In the genomic region with DNA sequence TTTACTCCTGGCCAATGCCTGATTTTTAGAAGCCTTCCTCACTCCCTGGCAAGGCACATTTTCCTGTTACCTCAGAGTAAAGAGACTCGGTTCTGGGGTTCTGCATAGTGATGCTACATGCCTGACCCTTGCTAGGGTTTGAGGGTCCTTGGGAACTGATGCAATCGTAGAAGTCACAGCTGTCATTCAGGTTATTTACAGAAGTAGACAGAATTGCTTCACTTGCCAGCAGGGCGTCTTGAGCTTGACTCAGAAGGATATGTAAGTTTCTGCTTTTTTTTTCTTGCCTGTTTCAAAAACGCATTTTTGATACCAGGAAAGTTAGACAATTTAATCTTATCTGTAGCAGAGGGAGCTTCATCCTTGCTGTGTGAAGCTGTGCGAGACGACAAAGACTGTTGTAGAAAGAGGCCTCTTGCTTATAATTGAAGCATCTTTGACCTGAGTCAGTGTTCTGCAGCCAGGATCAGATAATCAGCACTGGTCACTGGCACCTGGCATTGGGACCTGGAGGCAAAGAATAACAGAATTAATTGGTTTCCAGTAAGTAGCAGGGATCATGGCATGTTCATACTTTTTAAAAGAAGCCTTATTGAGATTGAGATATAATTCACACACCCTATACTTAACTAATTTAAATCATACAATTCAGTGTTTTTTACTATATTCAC, we compare ENCODE assay signal across 16 cellular contexts.
"Had no signal": no experiment of that assay in that cellular context is flagged by ENCODE, and none has a peak within 500 bp of the region (broad histone marks: within the 10 kb centered on the region; RNA-seq: fewer than 3 reads in every experiment).

No MANE protein-coding gene starts in this region.

- H3K4me1 Mint-ChIP-seq: activated CD4-positive, alpha-beta T cell treated with anti-CD3 and anti-CD28 coated beads, Interleukin-2, amount 10 ng/mL, durations not matched to agents 7 days and 5 days; activated naive CD4-positive, alpha-beta T cell treated with anti-CD3 and anti-CD28 coated beads, Interleukin-2, amount 10 ng/mL, durations not matched to agents 7 days and 5 days; brain; central memory CD8-positive, alpha-beta T cell; naive B cell; stimulated activated effector memory CD8-positive, alpha-beta T cell treated with anti-CD3 and anti-CD28 coated beads, Interleukin-12 subunit alpha, Interleukin-12 subunit beta, amount 100 ng/mL, for 72 hours had no signal

- H3K27ac Mint-ChIP-seq: activated CD4-positive, alpha-beta T cell treated with anti-CD3 and anti-CD28 coated beads, Interleukin-2, amount 10 ng/mL, durations not matched to agents 7 days and 5 days; activated naive CD4-positive, alpha-beta T cell treated with anti-CD3 and anti-CD28 coated beads, Interleukin-2, amount 10 ng/mL, durations not matched to agents 7 days and 5 days; activated T-helper 2 cell treated with anti-CD3 and anti-CD28 coated beads, Interferon-gamma antibody, Interleukin-2, Interleukin-4, amounts not matched to agents 10 μg/mL and 5 μg/mL and 100 μg/mL, durations not matched to agents 14 hours and 24 hours and 36 hours; dendritic cell treated with granulocyte-macrophage colony-stimulating factor and Interleukin-4, amounts not matched to agents 40 ng/mL and 50 ng/mL, for 4 days; effector memory CD8-positive, alpha-beta T cell; progenitor cell of endocrine pancreas; stimulated activated effector memory CD8-positive, alpha-beta T cell treated with anti-CD3 and anti-CD28 coated beads, Interleukin-12 subunit alpha, Interleukin-12 subunit beta, amount 100 ng/mL, for 72 hours had no signal

- ATAC-seq: effector memory CD8-positive, alpha-beta T cell; stimulated activated effector memory CD8-positive, alpha-beta T cell treated with anti-CD3 and anti-CD28 coated beads, Interleukin-12 subunit alpha, Interleukin-12 subunit beta, amount 100 ng/mL, for 72 hours had no signal

- DNase-seq: activated CD4-positive, alpha-beta T cell treated with anti-CD3 and anti-CD28 coated beads, Interleukin-2, amount 10 ng/mL, durations not matched to agents 7 days and 5 days; activated CD4-positive, CD25-positive, alpha-beta regulatory T cell; activated naive CD4-positive, alpha-beta T cell treated with anti-CD3 and anti-CD28 coated beads, Interleukin-2, amount 10 ng/mL, durations not matched to agents 7 days and 5 days; amniotic stem cell; effector memory CD8-positive, alpha-beta T cell; hippocampal formation; kidney glomerular epithelial cell; naive B cell; right cardiac atrium; tibial artery had no signal

- H3K9me3 Mint-ChIP-seq: activated CD4-positive, alpha-beta T cell treated with anti-CD3 and anti-CD28 coated beads, Interleukin-2, amount 10 ng/mL, durations not matched to agents 7 days and 5 days; activated naive CD4-positive, alpha-beta T cell treated with anti-CD3 and anti-CD28 coated beads, Interleukin-2, amount 10 ng/mL, durations not matched to agents 7 days and 5 days; activated T-helper 2 cell treated with anti-CD3 and anti-CD28 coated beads, Interferon-gamma antibody, Interleukin-2, Interleukin-4, amounts not matched to agents 10 μg/mL and 5 μg/mL and 100 μg/mL, durations not matched to agents 14 hours and 24 hours and 36 hours; brain; central memory CD8-positive, alpha-beta T cell; dendritic cell treated with granulocyte-macrophage colony-stimulating factor and Interleukin-4, amounts not matched to agents 40 ng/mL and 50 ng/mL, for 4 days; effector memory CD8-positive, alpha-beta T cell; naive B cell; stimulated activated effector memory CD8-positive, alpha-beta T cell treated with anti-CD3 and anti-CD28 coated beads, Interleukin-12 subunit alpha, Interleukin-12 subunit beta, amount 100 ng/mL, for 72 hours had no signal

- H3K36me3 Mint-ChIP-seq: activated naive CD4-positive, alpha-beta T cell treated with anti-CD3 and anti-CD28 coated beads, Interleukin-2, amount 10 ng/mL, durations not matched to agents 7 days and 5 days; brain; naive B cell; stimulated activated effector memory CD8-positive, alpha-beta T cell treated with anti-CD3 and anti-CD28 coated beads, Interleukin-12 subunit alpha, Interleukin-12 subunit beta, amount 100 ng/mL, for 72 hours had no signal

- H3K4me3 Mint-ChIP-seq: activated CD4-positive, alpha-beta T cell treated with anti-CD3 and anti-CD28 coated beads, Interleukin-2, amount 10 ng/mL, durations not matched to agents 7 days and 5 days; activated naive CD4-positive, alpha-beta T cell treated with anti-CD3 and anti-CD28 coated beads, Interleukin-2, amount 10 ng/mL, durations not matched to agents 7 days and 5 days; brain; central memory CD8-positive, alpha-beta T cell; dendritic cell treated with granulocyte-macrophage colony-stimulating factor and Interleukin-4, amounts not matched to agents 40 ng/mL and 50 ng/mL, for 4 days; effector memory CD8-positive, alpha-beta T cell; naive B cell; stimulated activated effector memory CD8-positive, alpha-beta T cell treated with anti-CD3 and anti-CD28 coated beads, Interleukin-12 subunit alpha, Interleukin-12 subunit beta, amount 100 ng/mL, for 72 hours had no signal
